1 cellular context compared by ENCODE assay signal in the genomic region with DNA sequence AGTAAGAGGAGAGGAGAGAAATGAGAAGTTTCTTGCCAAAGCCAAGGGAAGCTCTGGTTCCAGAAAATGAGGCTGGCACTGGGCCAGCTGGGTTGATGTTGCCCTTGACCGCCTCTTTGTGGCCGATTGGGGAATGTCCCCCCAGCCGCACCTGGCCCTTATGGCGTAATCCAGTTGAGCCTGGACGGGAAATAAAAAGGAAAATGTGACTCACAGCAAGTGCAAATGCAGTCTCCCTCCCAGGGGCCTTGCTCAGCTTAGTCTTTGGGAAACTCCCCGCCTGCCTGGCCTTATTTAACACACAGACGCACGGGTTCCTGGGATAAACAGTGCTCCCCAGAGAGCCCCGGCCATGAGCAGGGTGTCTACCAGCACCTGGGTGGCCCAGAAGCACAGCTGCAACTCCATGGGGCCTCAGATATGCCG.
A peak's percentile ranks its signal among the peaks of the same experiment; 100 is the strongest.
TF ChIP-seq lines count a peak whose summit lies in the region.

No MANE protein-coding gene starts in this region.

TF ChIP-seq in K562, 482 proteins besides CTCF, POLR2A, EP300 and RAD21 (continued from another document):
- TF ChIP-seq ZNF764 (CRISPR knock-in tag; IDR thresholded peaks at IDR 0.05; ENCODE audit: low read depth) (0 out of 2 replicates have a peak, but pooled peaks have one; percentile 60), ZBTB1 (CRISPR knock-in tag; IDR thresholded peaks at IDR 0.05; ENCODE audit: borderline replicate concordance, low read depth) (no peak), XRCC5 (IDR thresholded peaks at IDR 0.05; ENCODE audit: low read depth, low read length) (no peak), ILK (tag; IDR thresholded peaks at IDR 0.05; ENCODE audit: borderline replicate concordance, low read depth) (no peak), NONO (IDR thresholded peaks at IDR 0.05; ENCODE audit: low read depth in 2 of 2, low read length in 1 of 2) (no peak), NCOA1 (IDR thresholded peaks at IDR 0.05; ENCODE audit: low read depth) (no peak)
- TF ChIP-seq, protein P1, sequence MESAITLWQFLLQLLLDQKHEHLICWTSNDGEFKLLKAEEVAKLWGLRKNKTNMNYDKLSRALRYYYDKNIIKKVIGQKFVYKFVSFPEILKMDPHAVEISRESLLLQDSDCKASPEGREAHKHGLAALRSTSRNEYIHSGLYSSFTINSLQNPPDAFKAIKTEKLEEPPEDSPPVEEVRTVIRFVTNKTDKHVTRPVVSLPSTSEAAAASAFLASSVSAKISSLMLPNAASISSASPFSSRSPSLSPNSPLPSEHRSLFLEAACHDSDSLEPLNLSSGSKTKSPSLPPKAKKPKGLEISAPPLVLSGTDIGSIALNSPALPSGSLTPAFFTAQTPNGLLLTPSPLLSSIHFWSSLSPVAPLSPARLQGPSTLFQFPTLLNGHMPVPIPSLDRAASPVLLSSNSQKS (CRISPR knock-in tag; IDR thresholded peaks at IDR 0.05), result no peak
TF ChIP-seq in K562: peak in this region for 18.
